In the genomic region with DNA sequence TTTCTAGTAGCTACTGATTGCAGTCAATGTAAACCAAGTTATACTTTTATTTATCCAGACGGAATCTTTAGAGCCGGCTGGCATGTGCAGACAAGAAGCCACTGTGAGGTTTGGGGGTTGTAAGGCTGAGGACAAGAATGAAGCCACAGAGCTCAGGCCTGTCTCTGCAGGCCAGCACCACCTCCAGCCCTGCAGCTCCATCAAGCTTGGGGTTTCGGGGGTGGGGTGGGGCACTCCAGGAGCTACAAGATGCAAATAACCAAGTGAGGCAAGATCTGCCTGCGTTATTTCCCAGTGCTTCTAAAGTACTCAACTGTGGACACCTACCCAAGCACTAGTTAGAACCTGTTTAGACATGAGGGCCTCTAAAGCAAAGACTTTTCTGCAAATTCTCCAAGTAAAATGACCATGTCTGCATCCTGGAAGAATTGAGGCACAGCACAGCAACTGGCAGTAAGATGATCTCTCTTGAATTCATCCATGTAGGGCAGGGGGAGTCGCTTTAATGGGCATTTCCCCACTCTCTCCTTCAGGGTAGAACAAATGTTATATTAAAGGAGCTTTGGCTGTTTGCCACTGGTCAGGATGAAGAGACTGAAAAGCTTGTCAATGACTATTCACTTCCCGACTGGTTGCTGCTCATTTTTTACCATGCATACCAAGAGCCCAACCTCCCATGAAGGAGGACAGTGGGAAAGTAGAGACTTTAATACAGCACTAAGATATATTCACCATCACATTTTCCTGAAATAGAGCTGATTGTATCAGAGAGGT, we compare ENCODE assay signal across 13 cellular contexts.
DNase-seq lines count a peak whose midpoint lies in the region; ATAC-seq, FAIRE-seq and TF ChIP-seq lines count a peak whose summit lies in the region.
"Had no signal": no experiment of that assay in that cellular context is flagged by ENCODE, and none has a peak within 500 bp of the region (broad histone marks: within the 10 kb centered on the region; RNA-seq: fewer than 3 reads in every experiment).

No MANE protein-coding gene starts in this region.

- peak; percentile 68 for FAIRE-seq in bronchial epithelial cell (lab: Jason Lieb, UNC)

- no peak overlapping the region for H3K4me3 ChIP-seq in bronchial epithelial cell (ENCODE audit: low read depth, low read length)

- H3K27me3 ChIP-seq in bronchial epithelial cell (ENCODE audit: control insufficient read depth, insufficient read depth, low read length): no peaks in the 10 kb centered on the region

- ATAC-seq in GM18868 (IDR thresholded peaks at IDR 0.05; ENCODE audit: unreplicated experiment) (peak; percentile 71), HG03469 (IDR thresholded peaks at IDR 0.05; ENCODE audit: unreplicated experiment) (peak; percentile 43), HG03280 (IDR thresholded peaks at IDR 0.05; ENCODE audit: unreplicated experiment) (no peak)
- ATAC-seq: HCT116; naive thymus-derived CD8-positive, alpha-beta T cell had no signal

- no peak for TF ChIP-seq CTCF in bronchial epithelial cell (IDR thresholded peaks at IDR 0.05; ENCODE audit: insufficient read depth, low read length, severe bottlenecking)

- DNase-seq in bronchial epithelial cell (ENCODE audit: low read depth): peak; percentile 98
- DNase-seq in pons (ENCODE audit: low spot score): peak; percentile 53
- DNase-seq in NCI-H1694 (lab: John Stamatoyannopoulos, UW): no peak
- DNase-seq in NCI-H2227 treated with DMSO at 0.1 percent for 48 hours (lab: John Stamatoyannopoulos, UW): no peak
- no peak for DNase-seq in SIG-M5 treated with dmso at 0.1 percent for 504 hours (lab: John Stamatoyannopoulos, UW; ENCODE audit: unreplicated experiment)
- DNase-seq: activated gamma-delta T cell; GF-D8; naive thymus-derived CD8-positive, alpha-beta T cell; T-helper 2 cell had no signal

- no peaks in the 10 kb centered on the region for H3K36me3 ChIP-seq in bronchial epithelial cell (ENCODE audit: control insufficient read depth, insufficient read depth, low read length)

Comparison
In these comparisons a context has a peak if more than half of its experiments do, and no peak if none do; other contexts are left out.
1. DNase-seq: peak in bronchial epithelial cell (single experiment) and pons (single experiment); none in NCI-H1694 (single experiment), NCI-H2227 treated with DMSO at 0.1 percent for 48 hours (single experiment) and SIG-M5 treated with dmso at 0.1 percent for 504 hours (single experiment).